Comparison of ENCODE assay signal across 13 cellular contexts in genomic region chr16:24543949-24544348, GRCh38. TPM values are rescaled to one million over a fixed set of nuclear protein-coding genes. Genes with fewer than 3 reads are reported as not detected.
DNase-seq lines count a peak whose midpoint lies in the region; ATAC-seq and TF ChIP-seq lines count a peak whose summit lies in the region.
"Had no signal": no experiment of that assay in that cellular context is flagged by ENCODE, and none has a peak within 500 bp of the region (broad histone marks: within the 10 kb centered on the region; RNA-seq: fewer than 3 reads in every experiment).

No MANE protein-coding gene starts in this region.

- H3K9me2 ChIP-seq in SK-N-SH (no peaks in the 10 kb centered on the region), OCI-LY1 (ENCODE audit: low read depth, low read length) (no peaks in the 10 kb centered on the region)

- POLR2A ChIA-PET in SK-N-SH (lab: Yijun Ruan, JAX) = no interaction called here

- DNase-seq in SK-N-SH (no peak), psoas muscle (no peak), HAP-1 (ENCODE audit: low spot score in 2 of 2) (no peak), left lung (no peak)
- DNase-seq in effector memory CD8-positive, alpha-beta T cell = no peak
- no peak for DNase-seq in stimulated activated naive CD4-positive, alpha-beta T cell treated with Interleukin-2 at 50 U/mL for 16 hours (lab: John Stamatoyannopoulos, UW)
- DNase-seq: activated CD4-positive, alpha-beta T cell treated with anti-CD3 and anti-CD28 coated beads for 1 hour; GF-D8; MG63; occipital lobe had no signal

- H3K4me2 ChIP-seq in SK-N-SH = peak overlapping the region; percentile 87; the same call in 1 of the 2 replicates
- H3K4me2 ChIP-seq in OCI-LY1 (ENCODE audit: low read length) = peak overlapping the region; percentile 74

- TF ChIP-seq CTCF in SK-N-SH (IDR thresholded peaks at IDR 0.05) = no peak
- no peak for TF ChIP-seq CTCF in OCI-LY1 (IDR thresholded peaks at IDR 0.05; ENCODE audit: low read length)
- TF ChIP-seq CTCF in psoas muscle (IDR thresholded peaks at IDR 0.05) = no peak
- no peak for TF ChIP-seq CTCF in left lung (IDR thresholded peaks at IDR 0.05)

- ATAC-seq in SK-N-SH treated with all-trans-retinoic acid at 6 μM for 48 hours (no peak), psoas muscle (no peak), left lung (no peak)
- ATAC-seq in effector memory CD8-positive, alpha-beta T cell (replicated peaks) = no peak

- H3K4me3 Mint-ChIP-seq in effector memory CD8-positive, alpha-beta T cell = peak overlapping the region; percentile 98 to 100

- 64% methylated on average over 2 of the region's 2 CpGs for WGBS in SK-N-SH (ENCODE audit: low lambda C conversion rate)
- WGBS in psoas muscle, 3 donors = 11 to 23% (median 14%) methylated on average over 2 of the region's 2 CpGs

- peaks cover 72% of the 10 kb centered on the region for H3K36me3 Mint-ChIP-seq in effector memory CD8-positive, alpha-beta T cell (ENCODE audit: insufficient read depth)

- H4K20me1 ChIP-seq in SK-N-SH (ENCODE audit: insufficient read depth) (peaks cover 69% of the 10 kb centered on the region), OCI-LY1 (ENCODE audit: insufficient read depth, low read length) (0 out of 2 replicates have a peak, but pooled peaks cover 2% of the 10 kb centered on the region)

- in situ Hi-C loops in HAP-1 (cut with MboI; ENCODE audit: low sequenced_read_pairs) = no loop called here

- no peak overlapping the region for H3K4me3 ChIP-seq in SK-N-SH (ENCODE audit: low read depth in 2 of 2, low read length in 1 of 2)
- H3K4me3 ChIP-seq in OCI-LY1 (ENCODE audit: low read depth, low read length, poor library complexity, severe bottlenecking) = peak overlapping the region; percentile 95
- peak overlapping the region; percentile 98 for H3K4me3 ChIP-seq in psoas muscle
- no peak overlapping the region for H3K4me3 ChIP-seq in HAP-1
- H3K4me3 ChIP-seq in left lung = no peak overlapping the region

- no peaks in the 10 kb centered on the region for H3F3A ChIP-seq in SK-N-SH (replicated peaks; ENCODE audit: insufficient read depth)
- no peaks in the 10 kb centered on the region for H3F3A ChIP-seq in OCI-LY1 (ENCODE audit: insufficient read depth, low read length)

- intact Hi-C loops in psoas muscle (cut with DNase I) (loop anchor here (10.0 kb wide), 3 partner anchors 201 to 989 kb away; partner anchors contain the start of genes EARS2 (in 1 of the 2), LCMT1 (in 1 of the 2) and UBFD1 (in 1 of the 2)), left lung (cut with DNase I) (no loop called here)

- H3K9ac ChIP-seq in SK-N-SH (no peak overlapping the region), OCI-LY1 (ENCODE audit: low read length) (peak overlapping the region; percentile 22; the same call in 1 of the 2 replicates)

- peaks cover 37 to 63% of the 10 kb centered on the region in 2 donors for H3K4me1 Mint-ChIP-seq in effector memory CD8-positive, alpha-beta T cell (ENCODE audit: low read depth in 2 of 2)

- peaks cover 37 to 49% of the 10 kb centered on the region in 2 experiments for H3K36me3 ChIP-seq in SK-N-SH (replicated peaks in 1 of 2; ENCODE audit: control insufficient read depth in 1 of 2, insufficient read depth in 2 of 2, low read length in 1 of 2)
- H3K36me3 ChIP-seq in OCI-LY1 (ENCODE audit: insufficient read depth, low read length) = peaks cover 55% of the 10 kb centered on the region
- peaks cover 5 to 35% of the 10 kb centered on the region in 2 donors for H3K36me3 ChIP-seq in psoas muscle (ENCODE audit: insufficient read depth in 1 of 2, low read depth in 1 of 2)
- peaks cover 50% of the 10 kb centered on the region for H3K36me3 ChIP-seq in HAP-1 (replicated peaks)
- H3K36me3 ChIP-seq in left lung = peaks cover 0 to 29% of the 10 kb centered on the region in 2 donors

- H3K27me3 Mint-ChIP-seq in effector memory CD8-positive, alpha-beta T cell = no peaks in the 10 kb centered on the region

- H3K27ac ChIP-seq in SK-N-SH (ENCODE audit: low read depth in 2 of 2, low read length in 1 of 2) (no peak overlapping the region; a peak in 1 of 4 replicates), OCI-LY1 (ENCODE audit: low read depth, low read length, poor library complexity, severe bottlenecking) (peak overlapping the region; percentile 5), psoas muscle (peak overlapping the region; percentile 47), left lung (no peak overlapping the region)
- H3K27ac ChIP-seq: 22Rv1 had no signal

- TF ChIP-seq EP300 in SK-N-SH (IDR thresholded peaks at IDR 0.05; ENCODE audit: borderline replicate concordance in 1 of 2, low read depth in 1 of 2, low read length in 1 of 2) = no peak

- no peaks in the 10 kb centered on the region for H3K27me3 ChIP-seq in SK-N-SH (ENCODE audit: insufficient read depth)
- no peaks in the 10 kb centered on the region for H3K27me3 ChIP-seq in OCI-LY1 (ENCODE audit: insufficient read depth, low read length)
- H3K27me3 ChIP-seq in psoas muscle (ENCODE audit: insufficient read depth in 3 of 3, low read length in 2 of 3) = no peaks in the 10 kb centered on the region
- H3K27me3 ChIP-seq in HAP-1 (ENCODE audit: low read depth) = no peaks in the 10 kb centered on the region
- no peaks in the 10 kb centered on the region for H3K27me3 ChIP-seq in left lung
- H3K27me3 ChIP-seq: MG63 had no signal

- no peak for TF ChIP-seq RAD21 in SK-N-SH (IDR thresholded peaks at IDR 0.05; ENCODE audit: low read length)

- no peaks in the 10 kb centered on the region for H3K9me3 ChIP-seq in SK-N-SH
- no peaks in the 10 kb centered on the region for H3K9me3 ChIP-seq in OCI-LY1 (ENCODE audit: low read length)
- no peaks in the 10 kb centered on the region for H3K9me3 ChIP-seq in psoas muscle
- no peaks in the 10 kb centered on the region for H3K9me3 ChIP-seq in HAP-1
- no peaks in the 10 kb centered on the region for H3K9me3 ChIP-seq in left lung
- H3K9me3 ChIP-seq: MG63 had no signal

- H2AFZ ChIP-seq in SK-N-SH (ENCODE audit: low read depth) = no peak overlapping the region
- H2AFZ ChIP-seq in OCI-LY1 (ENCODE audit: low read length) = no peak overlapping the region

- H3K79me2 ChIP-seq in SK-N-SH (ENCODE audit: insufficient read depth) (peaks cover 96% of the 10 kb centered on the region), OCI-LY1 (ENCODE audit: insufficient read depth, low read length) (peaks cover 67% of the 10 kb centered on the region)

- no peaks in the 10 kb centered on the region for H3K9me3 Mint-ChIP-seq in effector memory CD8-positive, alpha-beta T cell

- CTCF ChIA-PET in SK-N-SH (lab: Yijun Ruan, JAX) = interaction anchor here (0.5 to 1.1 kb wide), 3 partner anchors 27 to 681 kb away, joined by 3 read pairs; no protein-coding TSS in a partner anchor

- H3K4me1 ChIP-seq in SK-N-SH (ENCODE audit: control insufficient read depth in 1 of 2, insufficient read depth in 2 of 2, low read depth in 1 of 2, low read length in 1 of 2) (peaks cover 6 to 15% of the 10 kb centered on the region in 2 experiments), OCI-LY1 (ENCODE audit: insufficient read depth, low read length, severe bottlenecking) (peaks cover 30% of the 10 kb centered on the region), psoas muscle (peaks cover 29% of the 10 kb centered on the region), HAP-1 (peaks cover 10% of the 10 kb centered on the region), left lung (peaks cover 19 to 51% of the 10 kb centered on the region in 2 donors)

- H3K27ac Mint-ChIP-seq in effector memory CD8-positive, alpha-beta T cell = peak overlapping the region in 1 of 2 donors; percentile 5

TF ChIP-seq in SK-N-SH, 30 proteins besides CTCF, POLR2A, EP300 and RAD21 (continues in another document):
- TF ChIP-seq NFIC (IDR thresholded peaks at IDR 0.05; ENCODE audit: borderline replicate concordance) (no peak), TEAD4 (IDR thresholded peaks at IDR 0.05; ENCODE audit: borderline replicate concordance, insufficient read depth) (no peak), ZBTB33 (IDR thresholded peaks at IDR 0.05; ENCODE audit: borderline replicate concordance, low read depth) (no peak), NRF1 (IDR thresholded peaks at IDR 0.05; ENCODE audit: low read depth, low read length) (no peak)

TF ChIP-seq in SK-N-SH treated with all-trans-retinoic acid at 6 μM for 48 hours, 23 proteins besides CTCF, POLR2A, EP300 and RAD21:
- TF ChIP-seq SNAI2 (CRISPR knock-in tag; IDR thresholded peaks at IDR 0.05) (no peak), ZFP3 (CRISPR knock-in tag; IDR thresholded peaks at IDR 0.05) (no peak), ZFP30 (CRISPR knock-in tag; IDR thresholded peaks at IDR 0.05) (no peak), ESRRG (CRISPR knock-in tag; IDR thresholded peaks at IDR 0.05) (no peak), ZC3H10 (CRISPR knock-in tag; IDR thresholded peaks at IDR 0.05) (no peak), ISL1 (CRISPR knock-in tag; IDR thresholded peaks at IDR 0.05) (no peak), ZNF565 (CRISPR knock-in tag; conservative IDR thresholded peaks at IDR 0.05; ENCODE audit: low read depth) (no peak), ZNF70 (CRISPR knock-in tag; IDR thresholded peaks at IDR 0.05) (no peak), PPARA (CRISPR knock-in tag; IDR thresholded peaks at IDR 0.05; ENCODE audit: borderline replicate concordance) (no peak), ARNTL (CRISPR knock-in tag; IDR thresholded peaks at IDR 0.05; ENCODE audit: borderline replicate concordance, low read depth) (no peak)
- TF ChIP-seq, protein P1, sequence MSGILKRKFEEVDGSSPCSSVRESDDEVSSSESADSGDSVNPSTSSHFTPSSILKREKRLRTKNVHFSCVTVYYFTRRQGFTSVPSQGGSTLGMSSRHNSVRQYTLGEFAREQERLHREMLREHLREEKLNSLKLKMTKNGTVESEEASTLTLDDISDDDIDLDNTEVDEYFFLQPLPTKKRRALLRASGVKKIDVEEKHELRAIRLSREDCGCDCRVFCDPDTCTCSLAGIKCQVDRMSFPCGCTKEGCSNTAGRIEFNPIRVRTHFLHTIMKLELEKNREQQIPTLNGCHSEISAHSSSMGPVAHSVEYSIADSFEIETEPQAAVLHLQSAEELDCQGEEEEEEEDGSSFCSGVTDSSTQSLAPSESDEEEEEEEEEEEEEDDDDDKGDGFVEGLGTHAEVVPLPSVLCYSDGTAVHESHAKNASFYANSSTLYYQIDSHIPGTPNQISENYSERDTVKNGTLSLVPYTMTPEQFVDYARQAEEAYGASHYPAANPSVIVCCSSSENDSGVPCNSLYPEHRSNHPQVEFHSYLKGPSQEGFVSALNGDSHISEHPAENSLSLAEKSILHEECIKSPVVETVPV (CRISPR knock-in tag; IDR thresholded peaks at IDR 0.05) = no peak

RNA-seq across cellular contexts. Expression of gene RBBP6, which starts 4.6 kb away (rescaled TPM):
- polyA plus RNA-seq in SK-N-SH (2012; rRNA removed) (15.1 and 21.8 TPM in 2 replicates), psoas muscle (10 to 100 TPM; 11.7 to 21.6 (median 15.4) TPM)
- 15.1 and 19.6 TPM in 2 replicates for polyA plus RNA-seq in SK-N-SH (2012; cell fraction: cytosol; rRNA removed)
- polyA plus RNA-seq in SK-N-SH (2012; cell fraction: nucleus; rRNA removed) = 66.0 and 69.7 TPM in 2 replicates
- total RNA-seq in psoas muscle (10 to 100 TPM; 21.8 to 30.7 (median 25.7) TPM), left lung (10 to 100 TPM; 39.1 to 39.7 TPM)

Comparison
In these comparisons a context has a peak if more than half of its experiments do, and no peak if none do; other contexts are left out.
1. H3K27ac ChIP-seq: peak in OCI-LY1 (single experiment) and psoas muscle (single experiment); none in SK-N-SH (0 of 2) and left lung (0 of 2).
2. H3K4me3 ChIP-seq: peak in OCI-LY1 (single experiment) and psoas muscle (single experiment); none in SK-N-SH (0 of 2), HAP-1 (single experiment) and left lung (0 of 2).
3. intact Hi-C loops: an anchor here in psoas muscle (10.0 kb wide); none called in left lung.